8 cellular contexts compared by ENCODE assay signal in the genomic region with DNA sequence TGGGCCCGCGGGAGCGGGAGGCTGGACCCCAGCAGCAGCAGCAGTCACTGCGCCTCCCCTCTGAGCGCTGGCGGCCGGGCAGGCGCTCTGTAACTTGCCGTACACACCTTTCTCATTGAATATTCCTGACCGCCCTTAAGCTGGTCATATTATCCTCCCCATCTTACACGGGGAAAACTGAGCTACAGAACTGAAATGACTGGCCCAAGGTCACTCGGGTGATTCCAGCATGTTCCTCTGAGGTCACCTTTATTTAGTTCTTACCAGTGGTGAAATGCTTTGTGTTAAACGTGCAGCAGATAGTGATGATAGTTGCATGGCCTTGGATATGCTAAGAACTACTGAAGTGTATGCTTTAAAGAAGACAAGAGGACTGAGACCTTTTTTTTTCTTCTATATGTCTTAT. TPM values are rescaled to one million over a fixed set of nuclear protein-coding genes. Genes with fewer than 3 reads are reported as not detected.
DNase-seq lines count a peak whose midpoint lies in the region; ATAC-seq and TF ChIP-seq lines count a peak whose summit lies in the region.

No MANE protein-coding gene starts in this region.

- H3F3A ChIP-seq in PC-3 (ENCODE audit: low read length, unreplicated experiment), result no peaks in the 10 kb centered on the region

- BruUV-seq in PC-3 (replicated peaks; lab: Mats Ljungman, UMichigan), result TSS peak; percentile 63

- CTCF ChIA-PET in activated naive CD4-positive, alpha-beta T cell treated with anti-CD3 and anti-CD28 coated beads for 36 hours (lab: Charles Lee), result interaction anchor here (0.6 to 1.6 kb wide), 5 partner anchors 21 to 341 kb away, joined by 3 to 5 read pairs (median 3); no protein-coding TSS in a partner anchor
- CTCF ChIA-PET in PC-3 (lab: Charles Lee), result interaction anchor here (0.9 kb wide), 1 partner anchor 47 kb away, joined by 3 read pairs; no protein-coding TSS in a partner anchor

- no peaks in the 10 kb centered on the region for H3K9me2 ChIP-seq in PC-3 (replicated peaks; ENCODE audit: low read length)

- no peaks in the 10 kb centered on the region for H3K9me3 Mint-ChIP-seq in activated naive CD4-positive, alpha-beta T cell treated with anti-CD3 and anti-CD28 coated beads for 36 hours

- peaks cover 18% of the 10 kb centered on the region for H3K79me2 ChIP-seq in PC-3 (ENCODE audit: low read length)

- peak overlapping the region; percentile 85; the same call in 1 of the 2 replicates for H2AFZ ChIP-seq in PC-3 (ENCODE audit: low read length)

- peak overlapping the region; percentile 92 for H3K4me2 ChIP-seq in PC-3 (ENCODE audit: low read length)

- H4K20me1 ChIP-seq in PC-3 (ENCODE audit: low read length), result peaks cover 7% of the 10 kb centered on the region

- H3K27me3 ChIP-seq in PC-3 (ENCODE audit: low read length), result no peaks in the 10 kb centered on the region
- H3K27me3 ChIP-seq in esophagus (ENCODE audit: control insufficient read depth in 1 of 2, insufficient read depth in 2 of 2, low read length in 2 of 2), result no peaks in the 10 kb centered on the region
- H3K27me3 ChIP-seq in psoas muscle (ENCODE audit: insufficient read depth in 3 of 3, low read length in 2 of 3), result no peaks in the 10 kb centered on the region

- H3K27me3 Mint-ChIP-seq in activated naive CD4-positive, alpha-beta T cell treated with anti-CD3 and anti-CD28 coated beads for 36 hours (ENCODE audit: low read depth), result no peaks in the 10 kb centered on the region

- H3K4me1 Mint-ChIP-seq in activated naive CD4-positive, alpha-beta T cell treated with anti-CD3 and anti-CD28 coated beads for 36 hours (ENCODE audit: low read depth), result peaks cover 27% of the 10 kb centered on the region

- H3K36me3 ChIP-seq in PC-3 (ENCODE audit: low read depth, low read length) (peaks cover 12% of the 10 kb centered on the region; the same call in 1 of the 2 replicates), esophagus (ENCODE audit: control insufficient read depth in 2 of 2, insufficient read depth in 2 of 2, low read length in 1 of 2) (peaks cover 6 to 7% of the 10 kb centered on the region in 2 donors), psoas muscle (ENCODE audit: insufficient read depth in 1 of 2, low read depth in 1 of 2) (peaks cover 7 to 48% of the 10 kb centered on the region in 2 donors)

- H3K27ac ChIP-seq in PC-3 (ENCODE audit: low read length), result peak overlapping the region; percentile 55
- peak overlapping the region; percentile 92 to 94 for H3K27ac ChIP-seq in esophagus (ENCODE audit: low read depth in 2 of 2, low read length in 1 of 2)
- H3K27ac ChIP-seq in psoas muscle, result peak overlapping the region; percentile 97

- no peaks in the 10 kb centered on the region for H3K9me3 ChIP-seq in PC-3 (ENCODE audit: low read length)
- H3K9me3 ChIP-seq in esophagus (ENCODE audit: control insufficient read depth in 2 of 2, insufficient read depth in 1 of 2, low read depth in 1 of 2, low read length in 1 of 2), result no peaks in the 10 kb centered on the region
- H3K9me3 ChIP-seq in psoas muscle, result no peaks in the 10 kb centered on the region

- H3K36me3 Mint-ChIP-seq in activated naive CD4-positive, alpha-beta T cell treated with anti-CD3 and anti-CD28 coated beads for 36 hours (ENCODE audit: low read depth), result peaks cover 24% of the 10 kb centered on the region

- H3K4me3 ChIP-seq in PC-3 (ENCODE audit: low read length) (peak overlapping the region; percentile 96), esophagus (ENCODE audit: low read depth in 1 of 2, low read length in 2 of 2) (peak overlapping the region; percentile 86 to 95), psoas muscle (peak overlapping the region; percentile 99)

- H3K4me3 Mint-ChIP-seq in activated naive CD4-positive, alpha-beta T cell treated with anti-CD3 and anti-CD28 coated beads for 36 hours, result peak overlapping the region; percentile 99

- no peak for DNase-seq in activated naive CD4-positive, alpha-beta T cell treated with anti-CD3 and anti-CD28 coated beads for 36 hours
- DNase-seq in activated naive CD4-positive, alpha-beta T cell (lab: John Stamatoyannopoulos, UW), result no peak
- DNase-seq in PC-3, result no peak
- no peak for DNase-seq in psoas muscle
- DNase-seq in NCI-H1092 (lab: John Stamatoyannopoulos, UW), result no peak
- no peak for DNase-seq in kidney glomerular epithelial cell (lab: John Stamatoyannopoulos, UW)

- 1 to 2% methylated on average over 10 to 13 of the region's 13 CpGs for whole genome bisulfite sequencing in esophagus, 2 donors
- WGBS in psoas muscle, 3 donors, result 0 to 1% (median 1%) methylated on average over 13 of the region's 13 CpGs

- ATAC-seq in PC-3 (peak; percentile 21; the same call in 1 of the 2 replicates), psoas muscle (no peak), HG03097 (IDR thresholded peaks at IDR 0.05; ENCODE audit: low FRiP score, unreplicated experiment) (no peak)

- H3K4me1 ChIP-seq in PC-3 (ENCODE audit: insufficient read depth, low read length), result peaks cover 15% of the 10 kb centered on the region
- H3K4me1 ChIP-seq in esophagus (ENCODE audit: control insufficient read depth in 2 of 2, insufficient read depth in 2 of 2, low read length in 1 of 2), result peaks cover 0 to 2% of the 10 kb centered on the region in 2 donors
- H3K4me1 ChIP-seq in psoas muscle, result peaks cover 30% of the 10 kb centered on the region

- peak overlapping the region; percentile 97 for H3K9ac ChIP-seq in PC-3 (ENCODE audit: low read length)

- TF ChIP-seq CTCF in PC-3 (conservative IDR thresholded peaks at IDR 0.05; ENCODE audit: low read depth, low read length) (no peak), psoas muscle (IDR thresholded peaks at IDR 0.05) (no peak)

- H3K27ac Mint-ChIP-seq in activated naive CD4-positive, alpha-beta T cell treated with anti-CD3 and anti-CD28 coated beads for 36 hours, result peak overlapping the region; percentile 97

- POLR2A ChIA-PET in PC-3 (lab: Charles Lee; ENCODE audit: unreplicated experiment), result no interaction called here

- intact Hi-C loops in activated naive CD4-positive, alpha-beta T cell treated with anti-CD3 and anti-CD28 coated beads for 36 hours (cut with micrococcal nuclease), result loop anchor here (10.0 kb wide), 1 partner anchor 1358 kb away; a partner anchor contains a TSS
- intact Hi-C loops in PC-3 (cut with micrococcal nuclease), result no loop called here
- intact Hi-C loops in psoas muscle (cut with DNase I), result loop anchor here in 1 of 2 donors (5.0 to 10.0 kb wide), 2 partner anchors 35 to 492 kb away; a partner anchor contains a TSS

RNA-seq across cellular contexts. Expression of a gene that starts 0.6 kb away (rescaled TPM):
- total RNA-seq in activated naive CD4-positive, alpha-beta T cell treated with anti-CD3 and anti-CD28 coated beads for 36 hours, result 100 to 1,000 TPM; 677 to 784 TPM
- total RNA-seq in PC-3 (2014; rRNA removed) (190 and 198 TPM in 2 replicates), psoas muscle (100 to 1,000 TPM; 696 to 985 (median 915) TPM)
- polyA plus RNA-seq in esophagus (100 to 1,000 TPM; 351 to 424 TPM), psoas muscle (100 to 1,000 TPM; 649 to 919 (median 760) TPM)

RNA-seq across cellular contexts. Expression of a gene that starts 0.8 kb away (rescaled TPM):
- 1 to 10 TPM in 1 of 2 experiments, under 1 TPM in 1; 0.64 to 1.2 TPM for total RNA-seq in activated naive CD4-positive, alpha-beta T cell treated with anti-CD3 and anti-CD28 coated beads for 36 hours
- total RNA-seq in PC-3 (2014; rRNA removed), result not detected in 2 replicates
- under 1 TPM; 0.16 to 0.55 TPM for polyA plus RNA-seq in esophagus
- total RNA-seq in psoas muscle, result 1 to 10 TPM in 1 of 4 donors, under 1 TPM in 3; 0.57 to 1.2 (median 0.78) TPM
- polyA plus RNA-seq in psoas muscle, result 1 to 10 TPM in 1 of 3 donors, under 1 TPM in 2; 0.07 to 1.2 (median 0.17) TPM

RNA-seq across cellular contexts. Expression of a gene that starts 6.4 kb away (rescaled TPM):
- total RNA-seq in activated naive CD4-positive, alpha-beta T cell treated with anti-CD3 and anti-CD28 coated beads for 36 hours, result 1 to 10 TPM; 1.8 to 2.0 TPM
- total RNA-seq in PC-3 (2014; rRNA removed), result 0.36 TPM in 1 of 2 replicates, not detected in the other
- 1 to 10 TPM in 1 of 2 donors, under 1 TPM in 1; 0.73 to 2.2 TPM for polyA plus RNA-seq in esophagus
- total RNA-seq in psoas muscle, result 1 to 10 TPM in 1 of 4 donors, under 1 TPM in 3; 0.51 to 1.1 (median 0.76) TPM
- 1 to 10 TPM in 2 of 3 donors, under 1 TPM in 1; 0.70 to 2.7 (median 2.4) TPM for polyA plus RNA-seq in psoas muscle

RNA-seq across cellular contexts. Expression of a gene that starts 36.6 kb away (rescaled TPM):
- under 1 TPM; 0.21 to 0.64 TPM for total RNA-seq in activated naive CD4-positive, alpha-beta T cell treated with anti-CD3 and anti-CD28 coated beads for 36 hours
- total RNA-seq in PC-3 (2014; rRNA removed) (13.6 and 15.7 TPM in 2 replicates), psoas muscle (1 to 10 TPM; 1.5 to 2.3 (median 1.9) TPM)
- polyA plus RNA-seq in esophagus (1 to 10 TPM; 3.3 to 5.6 TPM), psoas muscle (1 to 10 TPM in 2 of 3 donors, under 1 TPM in 1; 0.66 to 1.5 (median 1.1) TPM)

RNA-seq across cellular contexts. Expression of a gene that starts 53.9 kb away (rescaled TPM):
- not detected for total RNA-seq in activated naive CD4-positive, alpha-beta T cell treated with anti-CD3 and anti-CD28 coated beads for 36 hours
- 0.04 TPM in 1 of 2 replicates, not detected in the other for total RNA-seq in PC-3 (2014; rRNA removed)
- under 1 TPM; 0.07 to 0.18 TPM for polyA plus RNA-seq in esophagus
- total RNA-seq in psoas muscle, result not detected
- polyA plus RNA-seq in psoas muscle, result under 1 TPM in 2 of 3 donors, not detected in 1; 0.01 to 0.06 TPM
